Comparison of ENCODE assay signal across 8 cellular contexts in genomic region chr2:227106845-227107759, GRCh38. TPM values are rescaled to one million over a fixed set of nuclear protein-coding genes. Genes with fewer than 3 reads are reported as not detected.
DNase-seq lines count a peak whose midpoint lies in the region; ATAC-seq and TF ChIP-seq lines count a peak whose summit lies in the region.

No MANE protein-coding gene starts in this region.

- no peaks in the 10 kb centered on the region for H3K9me3 Mint-ChIP-seq in Calu3 (ENCODE audit: low read depth, unreplicated experiment)

- peak; percentile 45 for TF ChIP-seq CTCF in Calu3 (IDR thresholded peaks at IDR 0.05; ENCODE audit: unreplicated experiment)
- peak; percentile 93 for TF ChIP-seq CTCF in RWPE2 (IDR thresholded peaks at IDR 0.05; ENCODE audit: poor library complexity, severe bottlenecking)

- peak; percentile 74 for ATAC-seq in GM21360 (IDR thresholded peaks at IDR 0.05; ENCODE audit: unreplicated experiment)
- peak; percentile 89 for ATAC-seq in RWPE2 (ENCODE audit: low read depth)

- CTCF ChIA-PET in Calu3 (lab: Charles Lee) = no interaction called here

- DNase-seq in Calu3 = peak; percentile 46
- peak; percentile 46 to 54 for DNase-seq in Kasumi-1 (lab: John Stamatoyannopoulos, UW)
- no peak for DNase-seq in RWPE2 (ENCODE audit: low spot score)
- DNase-seq in brain pericyte (ENCODE audit: low read depth, low spot score) = peak; percentile 32
- peak; percentile 75 for DNase-seq in islet precursor cell
- DNase-seq in stimulated activated CD8-positive, alpha-beta memory T cell treated with anti-CD3 and anti-CD28 coated beads, Interleukin-4, amount 100 ng/mL, for 24 hours (ENCODE audit: low read depth) = peak; percentile 7
- no peak for DNase-seq in GDM1 (lab: John Stamatoyannopoulos, UW)

- H3K4me1 Mint-ChIP-seq in Calu3 (ENCODE audit: low read depth, unreplicated experiment) = no peaks in the 10 kb centered on the region

- H3K27me3 ChIP-seq in RWPE2 (ENCODE audit: insufficient read depth, poor library complexity, severe bottlenecking) = no peaks in the 10 kb centered on the region

- no peaks in the 10 kb centered on the region for H3K9me3 ChIP-seq in RWPE2 (ENCODE audit: severe bottlenecking)

- no peak overlapping the region for H3K27ac Mint-ChIP-seq in Calu3 (ENCODE audit: unreplicated experiment)

- H3K36me3 ChIP-seq in RWPE2 (ENCODE audit: low read depth) = no peaks in the 10 kb centered on the region

- H3K4me3 ChIP-seq in RWPE2 (ENCODE audit: severe bottlenecking) = no peak overlapping the region

- H3K27ac ChIP-seq in RWPE2 (ENCODE audit: poor library complexity, severe bottlenecking) = no peak overlapping the region

- intact Hi-C loops in Calu3 (cut with micrococcal nuclease; ENCODE audit: unreplicated experiment) = loop anchor here (1.0 kb wide), 1 partner anchor 1442 kb away; no protein-coding TSS in a partner anchor

- BruUV-seq in Calu3 (replicated peaks; lab: Mats Ljungman, UMichigan) = no TSS peak

- H3K4me3 Mint-ChIP-seq in Calu3 (ENCODE audit: low read depth, unreplicated experiment) = no peak overlapping the region

- H3K4me1 ChIP-seq in RWPE2 (ENCODE audit: insufficient read depth, poor library complexity, severe bottlenecking) = no peaks in the 10 kb centered on the region

- no peaks in the 10 kb centered on the region for H3K27me3 Mint-ChIP-seq in Calu3 (ENCODE audit: unreplicated experiment)

- H3K36me3 Mint-ChIP-seq in Calu3 (ENCODE audit: insufficient read depth, unreplicated experiment) = peaks cover 3% of the 10 kb centered on the region

RNA-seq across cellular contexts. Expression of gene COL4A4, which starts 56.9 kb away (rescaled TPM):
- total RNA-seq in Calu3 (2022) = 17.2 and 19.4 TPM in 2 replicates

RNA-seq across cellular contexts. Expression of gene COL4A3, which starts 57.3 kb away (rescaled TPM):
- 17.6 and 20.2 TPM in 2 replicates for total RNA-seq in Calu3 (2022)

Comparison
In these comparisons a context has a peak if more than half of its experiments do, and no peak if none do; other contexts are left out.
1. DNase-seq: peak in Calu3 (single experiment), Kasumi-1 (2 of 2), brain pericyte (single experiment), islet precursor cell (single experiment) and stimulated activated CD8-positive, alpha-beta memory T cell treated with anti-CD3 and anti-CD28 coated beads, Interleukin-4, amount 100 ng/mL, for 24 hours (single experiment); none in RWPE2 (single experiment) and GDM1 (single experiment).